In the genomic region with DNA sequence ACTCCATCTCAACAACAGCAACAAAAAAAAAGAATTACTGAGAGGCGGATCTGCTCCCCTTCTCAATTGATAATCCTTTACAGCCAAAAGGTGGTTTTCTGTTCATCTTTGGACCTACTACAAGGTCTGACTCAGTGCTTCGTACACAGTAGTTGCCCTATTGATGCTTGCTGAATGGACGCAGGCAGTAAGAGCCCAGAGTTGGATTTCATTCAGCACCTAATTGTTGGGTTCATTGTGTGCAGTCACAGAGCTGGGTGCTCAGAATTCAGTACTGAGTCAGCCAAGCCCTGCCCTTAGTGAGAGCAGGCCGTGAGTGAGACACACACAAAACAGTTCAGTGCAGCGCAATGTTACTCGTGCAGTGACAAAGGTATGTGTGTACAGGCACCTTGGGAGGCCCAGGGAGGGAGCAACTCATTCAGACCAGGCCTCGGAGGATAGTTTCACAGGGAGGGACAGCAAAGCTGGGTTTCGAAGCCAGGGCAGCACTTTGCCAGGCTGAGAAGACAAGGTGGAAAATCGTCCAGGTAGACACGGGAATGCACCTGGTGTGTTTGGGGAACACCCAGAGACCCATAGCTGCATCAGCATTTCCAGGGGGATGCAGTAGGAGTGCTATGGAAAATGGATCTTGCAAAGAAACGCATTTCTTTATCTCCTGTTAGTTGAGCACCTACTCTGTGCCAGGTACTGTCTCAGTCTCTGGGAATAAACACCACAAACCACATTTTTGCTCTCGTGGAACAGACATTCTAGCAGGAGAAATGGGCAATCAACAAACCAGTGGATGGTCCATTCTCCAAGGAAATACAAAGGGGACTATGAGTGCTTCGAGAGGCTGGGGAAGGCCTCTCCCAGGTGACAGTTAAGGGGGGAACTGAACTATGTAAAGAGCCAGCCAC, we compare ENCODE assay signal across 23 cellular contexts. TPM values are rescaled to one million over a fixed set of nuclear protein-coding genes. Genes with fewer than 3 reads are reported as not detected.
DNase-seq lines count a peak whose midpoint lies in the region; ATAC-seq and TF ChIP-seq lines count a peak whose summit lies in the region.
"Had no signal": no experiment of that assay in that cellular context is flagged by ENCODE, and none has a peak within 500 bp of the region (broad histone marks: within the 10 kb centered on the region; RNA-seq: fewer than 3 reads in every experiment).

No MANE protein-coding gene starts in this region.

- H3K27me3 ChIP-seq in GM23338 (ENCODE audit: insufficient read depth) (no peaks in the 10 kb centered on the region), RWPE2 (ENCODE audit: insufficient read depth, poor library complexity, severe bottlenecking) (no peaks in the 10 kb centered on the region), neuronal stem cell (ENCODE audit: control insufficient read depth in 3 of 3, insufficient read depth in 3 of 3, low read depth in 1 of 3, low read length in 3 of 3) (peaks cover 0 to 2% (median 0%) of the 10 kb centered on the region in 3 experiments), upper lobe of left lung (no peaks in the 10 kb centered on the region)

- H2AFZ ChIP-seq in GM23338 (peak overlapping the region; percentile 81), neuronal stem cell (ENCODE audit: low read length) (no peak overlapping the region)

- no peaks in the 10 kb centered on the region for H3K79me1 ChIP-seq in neuronal stem cell (ENCODE audit: low read depth, low read length)

- no peaks in the 10 kb centered on the region for H3K9me2 ChIP-seq in GM23338 (ENCODE audit: insufficient read depth)

- no peak for TF ChIP-seq CTCF in GM23338 (conservative IDR thresholded peaks at IDR 0.05; ENCODE audit: low read depth in 2 of 2)
- no peak for TF ChIP-seq CTCF in RWPE2 (IDR thresholded peaks at IDR 0.05; ENCODE audit: poor library complexity, severe bottlenecking)
- no peak for TF ChIP-seq CTCF in epithelial cell of esophagus (IDR thresholded peaks at IDR 0.05; ENCODE audit: insufficient read depth, low read depth, low read length, missing control alignments)
- no peak for TF ChIP-seq CTCF in upper lobe of left lung (IDR thresholded peaks at IDR 0.05)
- TF ChIP-seq CTCF in activated CD8-positive, alpha-beta T cell treated with anti-CD3 and anti-CD28 coated beads for 36 hours (IDR thresholded peaks at IDR 0.05), result no peak

- no peaks in the 10 kb centered on the region for H3K9me3 Mint-ChIP-seq in GM23338
- no peaks in the 10 kb centered on the region for H3K9me3 Mint-ChIP-seq in activated CD8-positive, alpha-beta T cell treated with anti-CD3 and anti-CD28 coated beads for 36 hours
- H3K9me3 Mint-ChIP-seq: CD14-positive monocyte had no signal

- WGBS in neuronal stem cell (ENCODE audit: extremely low coverage in 2 of 2, insufficient read length in 2 of 2, insufficient replicate concordance in 1 of 2), 2 donors, result no CpG with 5 or more reads among the region's 13 CpGs
- WGBS in upper lobe of left lung, 2 donors, result 86 to 87% methylated on average over 12 to 13 of the region's 13 CpGs

- H2BK15ac ChIP-seq in neuronal stem cell (ENCODE audit: low read length), result no peak overlapping the region

- no peak overlapping the region for H3K23ac ChIP-seq in neuronal stem cell (ENCODE audit: low read depth, low read length, poor library complexity)

- no peak overlapping the region for H4K91ac ChIP-seq in neuronal stem cell (ENCODE audit: low read depth, low read length, poor library complexity)

- no peak overlapping the region for H4K8ac ChIP-seq in neuronal stem cell (ENCODE audit: low read depth, low read length)

- no peak for ATAC-seq in GM23338
- peak; percentile 47; the same call in 1 of the 3 replicates for ATAC-seq in RWPE2 (ENCODE audit: low read depth)
- no peak for ATAC-seq in upper lobe of left lung (ENCODE audit: low FRiP score in 2 of 2)
- ATAC-seq in activated CD8-positive, alpha-beta T cell treated with anti-CD3 and anti-CD28 coated beads for 36 hours, result no peak
- ATAC-seq: GM12878 had no signal

- POLR2A ChIA-PET in activated CD8-positive, alpha-beta T cell treated with anti-CD3 and anti-CD28 coated beads for 36 hours (lab: Charles Lee), result no interaction called here

- H3K27ac ChIP-seq in GM23338 (ENCODE audit: low read depth) (no peak overlapping the region), RWPE2 (ENCODE audit: poor library complexity, severe bottlenecking) (no peak overlapping the region), neuronal stem cell (replicated peaks; ENCODE audit: low read length) (no peak overlapping the region), upper lobe of left lung (no peak overlapping the region)
- H3K27ac ChIP-seq: SK-N-MC had no signal

- CTCF ChIA-PET in activated CD8-positive, alpha-beta T cell treated with anti-CD3 and anti-CD28 coated beads for 36 hours (lab: Charles Lee), result interaction anchor here (1.2 to 15.9 kb wide), 2 partner anchors 22 to 94 kb away, joined by 4 to 435 read pairs; no protein-coding TSS in a partner anchor

- H2BK12ac ChIP-seq in neuronal stem cell (ENCODE audit: low read length), result no peak overlapping the region

- no peak for TF ChIP-seq EP300 in upper lobe of left lung (IDR thresholded peaks at IDR 0.05)

- no peaks in the 10 kb centered on the region for H3K79me2 ChIP-seq in GM23338 (replicated peaks; ENCODE audit: insufficient read depth)

- intact Hi-C loops in activated CD8-positive, alpha-beta T cell treated with anti-CD3 and anti-CD28 coated beads for 36 hours (cut with micrococcal nuclease), result no loop called here

- no peak overlapping the region for H2BK120ac ChIP-seq in neuronal stem cell (ENCODE audit: low read depth, low read length)

- H3K27me3 Mint-ChIP-seq in GM23338 (ENCODE audit: insufficient read depth, low read depth, poor library complexity), result peaks cover 8% of the 10 kb centered on the region
- H3K27me3 Mint-ChIP-seq in activated CD8-positive, alpha-beta T cell treated with anti-CD3 and anti-CD28 coated beads for 36 hours, result no peaks in the 10 kb centered on the region

- no peak for TF ChIP-seq POLR2A in upper lobe of left lung (IDR thresholded peaks at IDR 0.05)

- H3K14ac ChIP-seq in neuronal stem cell (ENCODE audit: low read length), result no peak overlapping the region

- DNase-seq in GM23338 (ENCODE audit: low spot score) (no peak), RWPE2 (ENCODE audit: low spot score) (peak; percentile 22), epithelial cell of esophagus (ENCODE audit: low read depth) (peak; percentile 95), neuronal stem cell (ENCODE audit: low spot score) (no peak), glomerular visceral epithelial cell (ENCODE audit: extremely low spot score) (no peak), upper lobe of left lung (no peak), NCI-H526 (lab: John Stamatoyannopoulos, UW) (no peak)
- DNase-seq in activated CD8-positive, alpha-beta T cell treated with anti-CD3 and anti-CD28 coated beads for 36 hours, result no peak
- DNase-seq: AML-193, DMS 273 treated with DMSO at 0.1 percent for 48 hours, GDM1, H7, NCI-H1436, NCI-H2029 treated with DMSO at 0.1 percent for 48 hours, NCI-H2171 treated with DMSO at 0.1 percent for 48 hours, NCI-H510A, NCI-H82, Right ventricle myocardium superior had no signal

- no peaks in the 10 kb centered on the region for H3K4me1 ChIP-seq in GM23338 (ENCODE audit: insufficient read depth)
- no peaks in the 10 kb centered on the region for H3K4me1 ChIP-seq in RWPE2 (ENCODE audit: insufficient read depth, poor library complexity, severe bottlenecking)
- peaks cover 0 to under 1% of the 10 kb centered on the region in 2 donors for H3K4me1 ChIP-seq in neuronal stem cell (ENCODE audit: control insufficient read depth in 2 of 2, insufficient read depth in 1 of 2, low read depth in 1 of 2, low read length in 2 of 2)
- H3K4me1 ChIP-seq in upper lobe of left lung, result peaks cover 0 to 3% (median under 1%) of the 10 kb centered on the region in 4 donors

- H3K9me3 ChIP-seq in RWPE2 (ENCODE audit: severe bottlenecking) (no peaks in the 10 kb centered on the region), neuronal stem cell (replicated peaks in 1 of 2; ENCODE audit: control insufficient read depth in 2 of 2, insufficient read depth in 1 of 2, low read depth in 1 of 2, low read length in 2 of 2) (no peaks in the 10 kb centered on the region), upper lobe of left lung (no peaks in the 10 kb centered on the region)

- H3K4ac ChIP-seq in neuronal stem cell (ENCODE audit: low read length), result no peak overlapping the region

- H3K4me2 ChIP-seq in GM23338 (no peak overlapping the region), neuronal stem cell (ENCODE audit: insufficient read depth, low read length, poor library complexity, severe bottlenecking) (no peak overlapping the region)

- H3K4me1 Mint-ChIP-seq in GM23338, result no peaks in the 10 kb centered on the region
- H3K4me1 Mint-ChIP-seq in activated CD8-positive, alpha-beta T cell treated with anti-CD3 and anti-CD28 coated beads for 36 hours (ENCODE audit: low read depth), result no peaks in the 10 kb centered on the region

- no peak overlapping the region for H3K4me3 Mint-ChIP-seq in GM23338
- H3K4me3 Mint-ChIP-seq in activated CD8-positive, alpha-beta T cell treated with anti-CD3 and anti-CD28 coated beads for 36 hours, result no peak overlapping the region
- H3K4me3 Mint-ChIP-seq: CD14-positive monocyte had no signal

- H4K20me1 ChIP-seq in GM23338 (replicated peaks; ENCODE audit: insufficient read depth), result no peaks in the 10 kb centered on the region

- H2BK5ac ChIP-seq in neuronal stem cell (ENCODE audit: low read length), result no peak overlapping the region

- peak overlapping the region; percentile 49 for H3K18ac ChIP-seq in neuronal stem cell (ENCODE audit: low read length)

- H3K9ac ChIP-seq in neuronal stem cell (ENCODE audit: low read depth, low read length, poor library complexity), result no peak overlapping the region

- no peaks in the 10 kb centered on the region for H3F3A ChIP-seq in GM23338 (replicated peaks; ENCODE audit: low read depth)

- no peak overlapping the region for H3K27ac Mint-ChIP-seq in GM23338
- no peak overlapping the region for H3K27ac Mint-ChIP-seq in activated CD8-positive, alpha-beta T cell treated with anti-CD3 and anti-CD28 coated beads for 36 hours
- H3K27ac Mint-ChIP-seq: CD14-positive monocyte had no signal

- H2AK5ac ChIP-seq in neuronal stem cell (ENCODE audit: low read depth, low read length), result peak overlapping the region; percentile 56

- H3K4me3 ChIP-seq in GM23338 (no peak overlapping the region), RWPE2 (ENCODE audit: severe bottlenecking) (no peak overlapping the region), epithelial cell of esophagus (ENCODE audit: low read length) (no peak overlapping the region), neuronal stem cell (ENCODE audit: low read length in 2 of 2) (no peak overlapping the region), upper lobe of left lung (no peak overlapping the region)
- H3K4me3 ChIP-seq: GM12878, SK-N-MC had no signal

- H3K36me3 ChIP-seq in GM23338 (ENCODE audit: insufficient read depth), result no peaks in the 10 kb centered on the region
- no peaks in the 10 kb centered on the region for H3K36me3 ChIP-seq in RWPE2 (ENCODE audit: low read depth)
- H3K36me3 ChIP-seq in neuronal stem cell (replicated peaks in 1 of 2; ENCODE audit: control insufficient read depth in 2 of 2, insufficient read depth in 2 of 2, low read length in 2 of 2), result no peaks in the 10 kb centered on the region
- no peaks in the 10 kb centered on the region for H3K36me3 ChIP-seq in upper lobe of left lung

- H3K36me3 Mint-ChIP-seq in GM23338 (ENCODE audit: low read depth), result no peaks in the 10 kb centered on the region
- H3K36me3 Mint-ChIP-seq in activated CD8-positive, alpha-beta T cell treated with anti-CD3 and anti-CD28 coated beads for 36 hours (ENCODE audit: low read depth), result no peaks in the 10 kb centered on the region
- H3K36me3 Mint-ChIP-seq: CD14-positive monocyte had no signal

RNA-seq across cellular contexts. Expression of a gene that starts 18.1 kb away (rescaled TPM):
- total RNA-seq in GM23338 (2014; rRNA removed; shearing (Covaris generic)), result 0.63 TPM in 1 of 2 replicates, not detected in the other
- polyA plus RNA-seq in GM23338 (2016; fragmentation: Nextera tagmentation; extraction: Ambion mirVana), result 1.8 TPM in 2 replicates
- 0.07 TPM for polyA plus RNA-seq in neuronal stem cell (2013, experiment 1 of 2)
- 0.03 TPM for polyA plus RNA-seq in neuronal stem cell (2013, experiment 2 of 2)
- total RNA-seq in upper lobe of left lung, result 10 to 100 TPM in 4 of 6 donors, 1 to 10 TPM in 1, under 1 TPM in 1; 0.78 to 33.3 (median 18.0) TPM
- not detected for total RNA-seq in activated CD8-positive, alpha-beta T cell treated with anti-CD3 and anti-CD28 coated beads for 36 hours
- total RNA-seq: H7, Right ventricle myocardium superior had no signal
- polyA plus RNA-seq: CD14-positive monocyte had no signal

RNA-seq across cellular contexts. Expression of a gene that starts 29.9 kb away (rescaled TPM):
- not detected in 2 replicates for total RNA-seq in GM23338 (2014; rRNA removed; shearing (Covaris generic))
- polyA plus RNA-seq in GM23338 (2016; fragmentation: Nextera tagmentation; extraction: Ambion mirVana), result not detected in 2 replicates
- polyA plus RNA-seq in neuronal stem cell (2013, experiment 1 of 2), result not detected
- polyA plus RNA-seq in neuronal stem cell (2013, experiment 2 of 2), result 0.03 TPM
- total RNA-seq in upper lobe of left lung, result not detected
- total RNA-seq in activated CD8-positive, alpha-beta T cell treated with anti-CD3 and anti-CD28 coated beads for 36 hours, result not detected
- total RNA-seq: A673, GM12878, H7, HT1080, Right ventricle myocardium superior had no signal
- polyA plus RNA-seq: CD14-positive monocyte had no signal

RNA-seq across cellular contexts. Expression of a gene that starts 46.2 kb away (rescaled TPM):
- 270 and 272 TPM in 2 replicates for total RNA-seq in GM23338 (2014; rRNA removed; shearing (Covaris generic))
- polyA plus RNA-seq in GM23338 (2016; fragmentation: Nextera tagmentation; extraction: Ambion mirVana), result 525 and 603 TPM in 2 replicates
- polyA plus RNA-seq in neuronal stem cell (2013, experiment 1 of 2), result 353 TPM
- polyA plus RNA-seq in neuronal stem cell (2013, experiment 2 of 2), result 340 TPM
- total RNA-seq in upper lobe of left lung, result 100 to 1,000 TPM; 109 to 998 (median 405) TPM
- total RNA-seq in activated CD8-positive, alpha-beta T cell treated with anti-CD3 and anti-CD28 coated beads for 36 hours, result 100 to 1,000 TPM; 924 to 930 TPM

RNA-seq across cellular contexts. Expression of a gene that starts 55.8 kb away (rescaled TPM):
- not detected in 2 replicates for total RNA-seq in GM23338 (2014; rRNA removed; shearing (Covaris generic))
- not detected in 2 replicates for polyA plus RNA-seq in GM23338 (2016; fragmentation: Nextera tagmentation; extraction: Ambion mirVana)
- polyA plus RNA-seq in neuronal stem cell (2013, experiment 1 of 2), result not detected
- polyA plus RNA-seq in neuronal stem cell (2013, experiment 2 of 2), result not detected
- total RNA-seq in upper lobe of left lung, result not detected
- not detected for total RNA-seq in activated CD8-positive, alpha-beta T cell treated with anti-CD3 and anti-CD28 coated beads for 36 hours
- total RNA-seq: A673, GM12878, H7, Right ventricle myocardium superior had no signal
- polyA plus RNA-seq: CD14-positive monocyte had no signal

Comparison
In these comparisons a context has a peak if more than half of its experiments do, and no peak if none do; other contexts are left out.
1. DNase-seq: peak in RWPE2 (single experiment) and epithelial cell of esophagus (single experiment); none in GM23338 (single experiment), neuronal stem cell (single experiment), glomerular visceral epithelial cell (single experiment), upper lobe of left lung (0 of 2), NCI-H526 (0 of 2) and activated CD8-positive, alpha-beta T cell treated with anti-CD3 and anti-CD28 coated beads for 36 hours (single experiment).